In genomic region chr3:10187944-10188343, GRCh38 we compare ENCODE assay signal across 17 cellular contexts. TPM values are rescaled to one million over a fixed set of nuclear protein-coding genes. Genes with fewer than 3 reads are reported as not detected.
DNase-seq lines count a peak whose midpoint lies in the region; ATAC-seq and TF ChIP-seq lines count a peak whose summit lies in the region.
"Had no signal": no experiment of that assay in that cellular context is flagged by ENCODE, and none has a peak within 500 bp of the region (broad histone marks: within the 10 kb centered on the region; RNA-seq: fewer than 3 reads in every experiment).

No MANE protein-coding gene starts in this region.

- CTCF ChIA-PET in T-cell (lab: Charles Lee): no interaction called here

- ATAC-seq in T-cell (replicated peaks in 1 of 4): no peak
- ATAC-seq in foreskin keratinocyte: no peak
- no peak for ATAC-seq in Right ventricle myocardium superior (ENCODE audit: poor library complexity)
- ATAC-seq: CD8-positive, alpha-beta T cell had no signal

- no peak for DNase-seq in activated T-cell treated with anti-CD3 and anti-CD28 coated beads, Interleukin-2, amount 50 U/mL, for 24 hours
- no peak for DNase-seq in activated T-cell treated with anti-CD3 and anti-CD28 coated beads for 4 hours
- no peak for DNase-seq in T-cell
- DNase-seq in foreskin keratinocyte: no peak
- DNase-seq in activated effector memory CD4-positive, alpha-beta T cell treated with anti-CD3 and anti-CD28 coated beads, Interleukin-2, amount 50 U/mL, for 16 hours: no peak
- DNase-seq in NK-92 (lab: John Stamatoyannopoulos, UW; ENCODE audit: unreplicated experiment): no peak
- no peak for DNase-seq in Right ventricle myocardium superior
- DNase-seq: activated effector memory CD4-positive, alpha-beta T cell treated with Interleukin-2 at 50 U/mL for 16 hours; CD8-positive, alpha-beta T cell; cortex of kidney; EL; foreskin fibroblast; MG63; NK-92 treated with Interleukin-12 subunit alpha and Interleukin-12 subunit beta, amount 100 ng/mL, for 24 hours; stimulated activated CD4-positive, alpha-beta T cell treated with anti-CD3 and anti-CD28 coated beads, Interleukin-12 subunit alpha, Interleukin-12 subunit beta, amount 100 ng/mL, for 4 hours had no signal

- H3K9me3 Mint-ChIP-seq in activated T-cell treated with anti-CD3 and anti-CD28 coated beads, Interleukin-2, amount 50 U/mL, for 24 hours: no peaks in the 10 kb centered on the region
- no peaks in the 10 kb centered on the region for H3K9me3 Mint-ChIP-seq in T-cell
- H3K9me3 Mint-ChIP-seq: CD8-positive, alpha-beta T cell; IgD-negative memory B cell had no signal

- intact Hi-C loops in Right ventricle myocardium superior (cut with DNase I): no loop called here

- H3K27ac ChIP-seq in foreskin keratinocyte (peak overlapping the region; percentile 98), temporal lobe (ENCODE audit: low read depth, low read length) (peak overlapping the region; percentile 89)

- no peaks in the 10 kb centered on the region for H3K27me3 ChIP-seq in foreskin keratinocyte
- H3K27me3 ChIP-seq: MG63 had no signal

- H3K27ac Mint-ChIP-seq in activated T-cell treated with anti-CD3 and anti-CD28 coated beads, Interleukin-2, amount 50 U/mL, for 24 hours: peak overlapping the region; percentile 37
- peak overlapping the region; percentile 96 to 97 for H3K27ac Mint-ChIP-seq in T-cell

- H3K4me1 ChIP-seq in foreskin keratinocyte: peaks cover 44% of the 10 kb centered on the region

- H3K36me3 Mint-ChIP-seq in activated T-cell treated with anti-CD3 and anti-CD28 coated beads, Interleukin-2, amount 50 U/mL, for 24 hours (ENCODE audit: low read depth): peaks cover 6% of the 10 kb centered on the region
- H3K36me3 Mint-ChIP-seq in T-cell: no peaks in the 10 kb centered on the region

- H3K27me3 Mint-ChIP-seq in activated T-cell treated with anti-CD3 and anti-CD28 coated beads, Interleukin-2, amount 50 U/mL, for 24 hours: no peaks in the 10 kb centered on the region
- no peaks in the 10 kb centered on the region for H3K27me3 Mint-ChIP-seq in T-cell

- POLR2A ChIA-PET in T-cell (lab: Charles Lee): no interaction called here

- no peak overlapping the region for H3K4me3 Mint-ChIP-seq in activated T-cell treated with anti-CD3 and anti-CD28 coated beads, Interleukin-2, amount 50 U/mL, for 24 hours
- H3K4me3 Mint-ChIP-seq in T-cell: peak overlapping the region in 1 of 3 donors; percentile 31
- H3K4me3 Mint-ChIP-seq: CD8-positive, alpha-beta T cell had no signal

- peaks cover 69% of the 10 kb centered on the region for H3K4me1 Mint-ChIP-seq in activated T-cell treated with anti-CD3 and anti-CD28 coated beads, Interleukin-2, amount 50 U/mL, for 24 hours (ENCODE audit: low read depth)
- peaks cover 65 to 74% (median 69%) of the 10 kb centered on the region in 3 donors for H3K4me1 Mint-ChIP-seq in T-cell

- TF ChIP-seq CTCF in foreskin keratinocyte (conservative IDR thresholded peaks at IDR 0.05): no peak

RNA-seq across cellular contexts. Expression of gene IRAK2, which starts 23.2 kb away (rescaled TPM):
- total RNA-seq in T-cell: 1 to 10 TPM; 2.9 to 5.0 (median 3.7) TPM
- total RNA-seq in foreskin keratinocyte: 5.6 and 7.1 TPM in 2 replicates
- polyA plus RNA-seq in foreskin keratinocyte: 2.8 and 3.4 TPM in 2 replicates
- total RNA-seq in temporal lobe: 3.4 TPM
- total RNA-seq in Right ventricle myocardium superior: 1.7 TPM

RNA-seq across cellular contexts. Expression of gene VHL, which starts 46.4 kb away (rescaled TPM):
- 10 to 100 TPM; 57.2 to 75.0 (median 59.8) TPM for total RNA-seq in T-cell
- 32.4 and 34.2 TPM in 2 replicates for total RNA-seq in foreskin keratinocyte
- 8.7 and 10.7 TPM in 2 replicates for polyA plus RNA-seq in foreskin keratinocyte
- 89.7 TPM for total RNA-seq in temporal lobe
- total RNA-seq in Right ventricle myocardium superior: 11.2 TPM
